18 cellular contexts compared by ENCODE assay signal in genomic region chr2:215841175-215841816, GRCh38.
DNase-seq lines count a peak whose midpoint lies in the region; ATAC-seq and TF ChIP-seq lines count a peak whose summit lies in the region.
"Had no signal": no experiment of that assay in that cellular context is flagged by ENCODE, and none has a peak within 500 bp of the region (broad histone marks: within the 10 kb centered on the region; RNA-seq: fewer than 3 reads in every experiment).

No MANE protein-coding gene starts in this region.

- H3K36me3 Mint-ChIP-seq in immature natural killer cell, result no peaks in the 10 kb centered on the region
- H3K36me3 Mint-ChIP-seq: activated naive CD4-positive, alpha-beta T cell treated with anti-CD3 and anti-CD28 coated beads, Interleukin-2, amount 10 ng/mL, durations not matched to agents 7 days and 5 days; CD4-positive, alpha-beta memory T cell; natural killer cell had no signal

- H3K4me1 Mint-ChIP-seq in immature natural killer cell, result no peaks in the 10 kb centered on the region
- H3K4me1 Mint-ChIP-seq: activated naive CD4-positive, alpha-beta T cell treated with anti-CD3 and anti-CD28 coated beads, Interleukin-2, amount 10 ng/mL, durations not matched to agents 7 days and 5 days; CD4-positive, alpha-beta memory T cell; natural killer cell; stimulated activated naive CD8-positive, alpha-beta T cell treated with anti-CD3 and anti-CD28 coated beads, Interleukin-15, amount 100 ng/mL, for 72 hours had no signal

- H3K9me3 ChIP-seq in smooth muscle cell (replicated peaks; ENCODE audit: low read depth), result no peaks in the 10 kb centered on the region
- H3K9me3 ChIP-seq: heart right ventricle, MG63 had no signal

- peak overlapping the region; percentile 14 for H3K9ac ChIP-seq in smooth muscle cell (ENCODE audit: low read depth)

- H3K27ac ChIP-seq in smooth muscle cell (ENCODE audit: low read depth), result no peak overlapping the region
- H3K27ac ChIP-seq: SK-N-MC had no signal

- 70% methylated on average over 5 of the region's 5 CpGs for WGBS in smooth muscle cell (ENCODE audit: low lambda C conversion rate)

- peak overlapping the region; percentile 44 for H2AFZ ChIP-seq in smooth muscle cell (ENCODE audit: low read depth)

- H3F3A ChIP-seq in smooth muscle cell (ENCODE audit: low read depth), result no peaks in the 10 kb centered on the region

- H3K9me3 Mint-ChIP-seq in immature natural killer cell, result no peaks in the 10 kb centered on the region
- H3K9me3 Mint-ChIP-seq: activated naive CD4-positive, alpha-beta T cell treated with anti-CD3 and anti-CD28 coated beads, Interleukin-2, amount 10 ng/mL, durations not matched to agents 7 days and 5 days; CD4-positive, alpha-beta memory T cell; natural killer cell; stimulated activated naive CD8-positive, alpha-beta T cell treated with anti-CD3 and anti-CD28 coated beads, Interleukin-15, amount 100 ng/mL, for 72 hours had no signal

- H4K20me1 ChIP-seq in smooth muscle cell (ENCODE audit: low read depth), result no peaks in the 10 kb centered on the region

- ATAC-seq in GM19395 (IDR thresholded peaks at IDR 0.05; ENCODE audit: unreplicated experiment) (peak; percentile 9), HG02943 (IDR thresholded peaks at IDR 0.05; ENCODE audit: low read depth, unreplicated experiment) (peak; percentile 8)
- ATAC-seq: natural killer cell; right cardiac atrium; stimulated activated naive CD8-positive, alpha-beta T cell treated with anti-CD3 and anti-CD28 coated beads, Interleukin-15, amount 100 ng/mL, for 72 hours had no signal

- no peak overlapping the region for H3K4me3 Mint-ChIP-seq in immature natural killer cell
- H3K4me3 Mint-ChIP-seq: activated naive CD4-positive, alpha-beta T cell treated with anti-CD3 and anti-CD28 coated beads, Interleukin-2, amount 10 ng/mL, durations not matched to agents 7 days and 5 days; CD4-positive, alpha-beta memory T cell; natural killer cell; stimulated activated naive CD8-positive, alpha-beta T cell treated with anti-CD3 and anti-CD28 coated beads, Interleukin-15, amount 100 ng/mL, for 72 hours had no signal

- H3K4me2 ChIP-seq in smooth muscle cell, result no peak overlapping the region

- no peak overlapping the region for H3K4me3 ChIP-seq in cardiac fibroblast (replicated peaks in 1 of 2; ENCODE audit: low read depth in 2 of 2, low read length in 2 of 2)
- no peak overlapping the region for H3K4me3 ChIP-seq in smooth muscle cell
- H3K4me3 ChIP-seq: heart right ventricle, MG63, SK-N-MC had no signal

- no peak overlapping the region for H3K27ac Mint-ChIP-seq in immature natural killer cell
- H3K27ac Mint-ChIP-seq: activated naive CD4-positive, alpha-beta T cell treated with anti-CD3 and anti-CD28 coated beads, Interleukin-2, amount 10 ng/mL, durations not matched to agents 7 days and 5 days; CD4-positive, alpha-beta memory T cell; natural killer cell; stimulated activated naive CD8-positive, alpha-beta T cell treated with anti-CD3 and anti-CD28 coated beads, Interleukin-15, amount 100 ng/mL, for 72 hours had no signal

- TF ChIP-seq CTCF in cardiac fibroblast (IDR thresholded peaks at IDR 0.05; ENCODE audit: low read depth, low read length) (no peak), smooth muscle cell (IDR thresholded peaks at IDR 0.05; ENCODE audit: borderline replicate concordance, insufficient read depth, poor library complexity, severe bottlenecking) (no peak)

- no peaks in the 10 kb centered on the region for H3K79me2 ChIP-seq in smooth muscle cell (ENCODE audit: low read depth)

- H3K36me3 ChIP-seq in smooth muscle cell (ENCODE audit: low read depth), result no peaks in the 10 kb centered on the region
- H3K36me3 ChIP-seq: heart right ventricle, MG63 had no signal

- H3K4me1 ChIP-seq in smooth muscle cell (ENCODE audit: low read depth), result no peaks in the 10 kb centered on the region

- H3K27me3 Mint-ChIP-seq in immature natural killer cell (ENCODE audit: low read depth in 3 of 3), result peaks cover 1 to 3% (median 2%) of the 10 kb centered on the region in 3 donors

- no peaks in the 10 kb centered on the region for H3K27me3 ChIP-seq in smooth muscle cell (ENCODE audit: low read depth)
- H3K27me3 ChIP-seq: heart right ventricle, MG63 had no signal

- peak; percentile 43 to 56 for DNase-seq in cardiac fibroblast (ENCODE audit: low read depth in 2 of 2)
- no peak for DNase-seq in smooth muscle cell (lab: John Stamatoyannopoulos, UW; ENCODE audit: unreplicated experiment)
- DNase-seq in GM19240 (ENCODE audit: insufficient read length, low spot score), result no peak
- no peak for DNase-seq in activated CD4-positive, alpha-beta T cell treated with anti-CD3 and anti-CD28 coated beads, Interleukin-2, amount 50 U/mL, for 1 hour
- DNase-seq in immature natural killer cell, result no peak
- DNase-seq: activated CD8-positive, alpha-beta memory T cell treated with anti-CD3 and anti-CD28 coated beads for 24 hours; activated naive CD4-positive, alpha-beta T cell treated with anti-CD3 and anti-CD28 coated beads, Interleukin-2, amount 10 ng/mL, durations not matched to agents 7 days and 5 days; caudate nucleus; CD4-positive, alpha-beta memory T cell; GDM1; MG63; natural killer cell; stimulated activated naive CD8-positive, alpha-beta T cell treated with anti-CD3 and anti-CD28 coated beads, Interleukin-15, amount 100 ng/mL, for 72 hours had no signal

Comparison
In these comparisons a context has a peak if more than half of its experiments do, and no peak if none do; other contexts are left out.
1. DNase-seq: peak in cardiac fibroblast (2 of 2); none in smooth muscle cell (single experiment), GM19240 (single experiment), activated CD4-positive, alpha-beta T cell treated with anti-CD3 and anti-CD28 coated beads, Interleukin-2, amount 50 U/mL, for 1 hour (single experiment) and immature natural killer cell (0 of 3).